In genomic region chr16:8931864-8932263, GRCh38 we compare ENCODE assay signal across 1 cellular context.
TF ChIP-seq lines count a peak whose summit lies in the region.

No MANE protein-coding gene starts in this region.

TF ChIP-seq in HepG2, 621 proteins besides CTCF, POLR2A, EP300 and RAD21 (continued from another document and continues in another):
- no peak for TF ChIP-seq ZNF318 (CRISPR knock-in tag; IDR thresholded peaks at IDR 0.05)
- TF ChIP-seq GMEB2 (CRISPR knock-in tag; IDR thresholded peaks at IDR 0.05; ENCODE audit: low read depth) = no peak
- peak; percentile 82; the same call in 1 of the 2 replicates for TF ChIP-seq HMGXB3 (CRISPR knock-in tag; IDR thresholded peaks at IDR 0.05; ENCODE audit: borderline replicate concordance)
- peak; percentile 95; the same call in 1 of the 2 replicates for TF ChIP-seq TSC22D2 (CRISPR knock-in tag; IDR thresholded peaks at IDR 0.05; ENCODE audit: borderline replicate concordance)
- TF ChIP-seq RARG (CRISPR knock-in tag; IDR thresholded peaks at IDR 0.05; ENCODE audit: low read depth) = no peak
- TF ChIP-seq NAIF1 (CRISPR knock-in tag; IDR thresholded peaks at IDR 0.05; ENCODE audit: borderline replicate concordance) = no peak
- TF ChIP-seq STAT6 (CRISPR knock-in tag; IDR thresholded peaks at IDR 0.05; ENCODE audit: borderline replicate concordance) = no peak
- peak; percentile 65; the same call in 1 of the 2 replicates for TF ChIP-seq ZIK1 (CRISPR knock-in tag; IDR thresholded peaks at IDR 0.05; ENCODE audit: borderline replicate concordance, low read depth)
- TF ChIP-seq POGK (CRISPR knock-in tag; conservative IDR thresholded peaks at IDR 0.05) = no peak
- no peak for TF ChIP-seq ZSCAN30 (CRISPR knock-in tag; IDR thresholded peaks at IDR 0.05)
- no peak for TF ChIP-seq TERF1 (CRISPR knock-in tag; IDR thresholded peaks at IDR 0.05)
- no peak for TF ChIP-seq NR2F6 (IDR thresholded peaks at IDR 0.05)
- no peak for TF ChIP-seq NR2F6 (CRISPR knock-in tag; IDR thresholded peaks at IDR 0.05)
- TF ChIP-seq MZF1 (CRISPR knock-in tag; IDR thresholded peaks at IDR 0.05; ENCODE audit: borderline replicate concordance) = no peak
- TF ChIP-seq NFKBIZ (CRISPR knock-in tag; IDR thresholded peaks at IDR 0.05) = peak; percentile 63; the same call in 1 of the 2 replicates
- no peak for TF ChIP-seq ZFYVE20 (CRISPR knock-in tag; IDR thresholded peaks at IDR 0.05; ENCODE audit: borderline replicate concordance, low read depth)
- peak; percentile 54; the same call in 1 of the 2 replicates for TF ChIP-seq MXD3 (CRISPR knock-in tag; IDR thresholded peaks at IDR 0.05)
- TF ChIP-seq ZNF513 (CRISPR knock-in tag; conservative IDR thresholded peaks at IDR 0.05) = no peak
- no peak for TF ChIP-seq PLSCR1 (CRISPR knock-in tag; IDR thresholded peaks at IDR 0.05; ENCODE audit: borderline replicate concordance)
- TF ChIP-seq LBX2 (CRISPR knock-in tag; IDR thresholded peaks at IDR 0.05; ENCODE audit: borderline replicate concordance) = no peak
- no peak for TF ChIP-seq MTA3 (CRISPR knock-in tag; IDR thresholded peaks at IDR 0.05)
- no peak for TF ChIP-seq PITX1 (CRISPR knock-in tag; IDR thresholded peaks at IDR 0.05)
- no peak for TF ChIP-seq ZBTB14 (CRISPR knock-in tag; IDR thresholded peaks at IDR 0.05)
- TF ChIP-seq ZSCAN20 (CRISPR knock-in tag; IDR thresholded peaks at IDR 0.05; ENCODE audit: borderline replicate concordance) = no peak
- TF ChIP-seq ATF3 (CRISPR knock-in tag; IDR thresholded peaks at IDR 0.05) = no peak
- TF ChIP-seq IKZF4 (CRISPR knock-in tag; IDR thresholded peaks at IDR 0.05; ENCODE audit: borderline replicate concordance, low read depth, not compliant biosample characterization) = no peak
